ENCODE assay signal across 1 cellular context in genomic region chr2:20447437-20448245, GRCh38.
TF ChIP-seq lines count a peak whose summit lies in the region.

No MANE protein-coding gene starts in this region.

TF ChIP-seq in HepG2, 621 proteins besides CTCF, POLR2A, EP300 and RAD21 (continued from another document and continues in another):
- TF ChIP-seq PBX2 (CRISPR knock-in tag; IDR thresholded peaks at IDR 0.05) (no peak), ZBTB26 (CRISPR knock-in tag; IDR thresholded peaks at IDR 0.05; ENCODE audit: borderline replicate concordance) (peak; percentile 8; the same call in 1 of the 2 replicates), SNAPC4 (CRISPR knock-in tag; IDR thresholded peaks at IDR 0.05) (peak; percentile 37; the same call in 1 of the 2 replicates), ZC3H4 (CRISPR knock-in tag; IDR thresholded peaks at IDR 0.05; ENCODE audit: borderline replicate concordance) (peak; percentile 49; the same call in 1 of the 2 replicates), DZIP1 (CRISPR knock-in tag; IDR thresholded peaks at IDR 0.05) (0 out of 2 replicates have a peak, but pooled peaks have one; percentile 71), ARID5B (CRISPR knock-in tag; IDR thresholded peaks at IDR 0.05) (peak; percentile 16), POLR2AphosphoS5 (IDR thresholded peaks at IDR 0.05; ENCODE audit: low read depth, low read length) (peak; percentile 71), ZNF792 (CRISPR knock-in tag; IDR thresholded peaks at IDR 0.05) (no peak; the same call in 1 of the 2 replicates), CREBL2 (CRISPR knock-in tag; IDR thresholded peaks at IDR 0.05; ENCODE audit: borderline replicate concordance) (no peak; the same call in 1 of the 2 replicates), FOXO1 (CRISPR knock-in tag; IDR thresholded peaks at IDR 0.05) (no peak; the same call in 1 of the 2 replicates), SYNCRIP (IDR thresholded peaks at IDR 0.05; ENCODE audit: insufficient read depth, low read depth, low read length) (no peak), ZNF746 (CRISPR knock-in tag; IDR thresholded peaks at IDR 0.05) (no peak; the same call in 1 of the 2 replicates), ZNF563 (CRISPR knock-in tag; IDR thresholded peaks at IDR 0.05) (peak; percentile 21), TAF1 (CRISPR knock-in tag; IDR thresholded peaks at IDR 0.05) (peak; percentile 71; the same call in 1 of the 2 replicates), TARDBP (CRISPR knock-in tag; IDR thresholded peaks at IDR 0.05) (no peak; the same call in 1 of the 2 replicates), RBM22 (optimal IDR thresholded peaks at IDR 0.05; ENCODE audit: low read length) (peak; percentile 99), ZSCAN21 (CRISPR knock-in tag; IDR thresholded peaks at IDR 0.05; ENCODE audit: borderline replicate concordance) (0 out of 2 replicates have a peak, but pooled peaks have one; percentile 29), RARG (CRISPR knock-in tag; IDR thresholded peaks at IDR 0.05; ENCODE audit: low read depth) (no peak), ZNF572 (CRISPR knock-in tag; IDR thresholded peaks at IDR 0.05) (peak; percentile 72; the same call in 1 of the 2 replicates), ZNF501 (CRISPR knock-in tag; IDR thresholded peaks at IDR 0.05) (no peak; the same call in 1 of the 2 replicates), ASH2L (IDR thresholded peaks at IDR 0.05; ENCODE audit: insufficient read length, low read depth, low read length) (peak; percentile 92), ZNF569 (CRISPR knock-in tag; IDR thresholded peaks at IDR 0.05; ENCODE audit: borderline replicate concordance) (no peak), TEAD3 (CRISPR knock-in tag; optimal IDR thresholded peaks at IDR 0.05; ENCODE audit: borderline replicate concordance) (no peak), TRIM22 (IDR thresholded peaks at IDR 0.05) (no peak), HNRNPLL (IDR thresholded peaks at IDR 0.05; ENCODE audit: low read depth, low read length, poor library complexity, severe bottlenecking) (peak; percentile 28), ZNF280B (CRISPR knock-in tag; IDR thresholded peaks at IDR 0.05; ENCODE audit: borderline replicate concordance) (no peak), NONO (IDR thresholded peaks at IDR 0.05) (no peak), NONO (CRISPR knock-in tag; conservative IDR thresholded peaks at IDR 0.05) (no peak; the same call in none of the 2 replicates), ZNF317 (CRISPR knock-in tag; IDR thresholded peaks at IDR 0.05) (peak; percentile 78; the same call in 1 of the 2 replicates), ZNF879 (CRISPR knock-in tag; IDR thresholded peaks at IDR 0.05) (no peak; the same call in 1 of the 2 replicates), CEBPZ (IDR thresholded peaks at IDR 0.05; ENCODE audit: low read length) (no peak), ZMAT3 (CRISPR knock-in tag; conservative IDR thresholded peaks at IDR 0.05) (no peak; the same call in 1 of the 2 replicates), KDM6A (CRISPR knock-in tag; IDR thresholded peaks at IDR 0.05; ENCODE audit: low read depth) (no peak), DMAP1 (CRISPR knock-in tag; IDR thresholded peaks at IDR 0.05) (no peak), NFE2L1 (CRISPR knock-in tag; IDR thresholded peaks at IDR 0.05; ENCODE audit: borderline replicate concordance) (no peak), REPIN1 (CRISPR knock-in tag; IDR thresholded peaks at IDR 0.05; ENCODE audit: borderline replicate concordance, low read depth) (peak; percentile 5), NR2F2 (IDR thresholded peaks at IDR 0.05; ENCODE audit: borderline replicate concordance, low read depth) (no peak; the same call in 1 of the 2 replicates), ZNF878 (CRISPR knock-in tag; IDR thresholded peaks at IDR 0.05) (peak; percentile 61; the same call in 1 of the 2 replicates), TCF12 (IDR thresholded peaks at IDR 0.05) (no peak), TCF12 (CRISPR knock-in tag; IDR thresholded peaks at IDR 0.05) (peak; percentile 41; the same call in 1 of the 2 replicates)
